10 cellular contexts compared by ENCODE assay signal in genomic region chr10:104638861-104639594, GRCh38. TPM values are rescaled to one million over a fixed set of nuclear protein-coding genes. Genes with fewer than 3 reads are reported as not detected.
DNase-seq lines count a peak whose midpoint lies in the region; ATAC-seq and TF ChIP-seq lines count a peak whose summit lies in the region.
"Had no signal": no experiment of that assay in that cellular context is flagged by ENCODE, and none has a peak within 500 bp of the region (broad histone marks: within the 10 kb centered on the region; RNA-seq: fewer than 3 reads in every experiment).

No MANE protein-coding gene starts in this region.

- H3K9me3 Mint-ChIP-seq in activated CD4-positive, alpha-beta T cell treated with anti-CD3 and anti-CD28 coated beads for 36 hours (ENCODE audit: low read depth), result no peaks in the 10 kb centered on the region

- 3% methylated on average over 28 of the region's 42 CpGs for WGBS in suprapubic skin

- H3K4me1 ChIP-seq in iPS-15b (ENCODE audit: control insufficient read depth, insufficient read depth, low read length) (peaks cover 3% of the 10 kb centered on the region), suprapubic skin (peaks cover 39% of the 10 kb centered on the region)
- H3K4me1 ChIP-seq: BLaER1 had no signal

- CTCF ChIA-PET in activated CD4-positive, alpha-beta T cell treated with anti-CD3 and anti-CD28 coated beads for 36 hours (lab: Charles Lee), result interaction anchor here (0.6 to 1.2 kb wide), 5 partner anchors 132 to 408 kb away, joined by 3 to 4 read pairs (median 4); no protein-coding TSS in a partner anchor

- no peak overlapping the region for H3K4me3 ChIP-seq in WI38 (ENCODE audit: low read depth, low read length)
- peak overlapping the region; percentile 78 for H3K4me3 ChIP-seq in iPS-15b (ENCODE audit: low read depth, low read length)
- H3K4me3 ChIP-seq in suprapubic skin, result peak overlapping the region; percentile 39
- H3K4me3 ChIP-seq: BLaER1 had no signal

- peak; percentile 43 for ATAC-seq in activated CD4-positive, alpha-beta T cell treated with anti-CD3 and anti-CD28 coated beads for 36 hours
- ATAC-seq in sciatic nerve, result no peak
- ATAC-seq in GM18867 (IDR thresholded peaks at IDR 0.05; ENCODE audit: unreplicated experiment), result no peak
- ATAC-seq in GM19463 (IDR thresholded peaks at IDR 0.05; ENCODE audit: unreplicated experiment), result no peak

- no peak overlapping the region for H3K9ac ChIP-seq in iPS-15b (ENCODE audit: low read depth, low read length)
- H3K9ac ChIP-seq: BLaER1 had no signal

- H3K27ac ChIP-seq in suprapubic skin, result no peak overlapping the region
- H3K27ac ChIP-seq: BLaER1 had no signal

- H3K4me3 Mint-ChIP-seq in activated CD4-positive, alpha-beta T cell treated with anti-CD3 and anti-CD28 coated beads for 36 hours, result peak overlapping the region; percentile 27

- H3K9me3 ChIP-seq in iPS-15b (ENCODE audit: control insufficient read depth, insufficient read depth, low read length) (no peaks in the 10 kb centered on the region), suprapubic skin (no peaks in the 10 kb centered on the region)

- peaks cover 66% of the 10 kb centered on the region for H3K27me3 ChIP-seq in iPS-15b (ENCODE audit: control insufficient read depth, insufficient read depth, low read length)
- peaks cover 87% of the 10 kb centered on the region for H3K27me3 ChIP-seq in suprapubic skin
- H3K27me3 ChIP-seq: BLaER1 had no signal

- peaks cover 58% of the 10 kb centered on the region for H3K27me3 Mint-ChIP-seq in activated CD4-positive, alpha-beta T cell treated with anti-CD3 and anti-CD28 coated beads for 36 hours

- no peaks in the 10 kb centered on the region for H3K36me3 Mint-ChIP-seq in activated CD4-positive, alpha-beta T cell treated with anti-CD3 and anti-CD28 coated beads for 36 hours (ENCODE audit: low read depth)

- H3K4me1 Mint-ChIP-seq in activated CD4-positive, alpha-beta T cell treated with anti-CD3 and anti-CD28 coated beads for 36 hours, result peaks cover 5% of the 10 kb centered on the region

- no peak overlapping the region for H3K27ac Mint-ChIP-seq in activated CD4-positive, alpha-beta T cell treated with anti-CD3 and anti-CD28 coated beads for 36 hours

- intact Hi-C loops in activated CD4-positive, alpha-beta T cell treated with anti-CD3 and anti-CD28 coated beads for 36 hours (cut with DNase I, micrococcal nuclease), result no loop called here
- intact Hi-C loops in sciatic nerve (cut with DNase I), result no loop called here

- no peaks in the 10 kb centered on the region for H3K36me3 ChIP-seq in iPS-15b (ENCODE audit: control insufficient read depth, insufficient read depth, low read length)
- H3K36me3 ChIP-seq in suprapubic skin, result no peaks in the 10 kb centered on the region
- H3K36me3 ChIP-seq: BLaER1 had no signal

- no peak for TF ChIP-seq EP300 in suprapubic skin (IDR thresholded peaks at IDR 0.05)

- no peak for TF ChIP-seq POLR2A in suprapubic skin (IDR thresholded peaks at IDR 0.05)

- POLR2A ChIA-PET in activated CD4-positive, alpha-beta T cell treated with anti-CD3 and anti-CD28 coated beads for 36 hours (lab: Charles Lee), result no interaction called here

- TF ChIP-seq CTCF in WI38 (IDR thresholded peaks at IDR 0.05; ENCODE audit: low read depth, low read length), result 0 out of 2 replicates have a peak, but pooled peaks have one; percentile 29
- peak in 1 of 2 donors; percentile 28 for TF ChIP-seq CTCF in suprapubic skin (IDR thresholded peaks at IDR 0.05)

- peak; percentile 41 for DNase-seq in activated CD4-positive, alpha-beta T cell treated with anti-CD3 and anti-CD28 coated beads for 36 hours
- no peak for DNase-seq in activated CD4-positive, alpha-beta T cell treated with anti-CD3 and anti-CD28 coated beads for 4 hours
- DNase-seq in suprapubic skin (ENCODE audit: low spot score in 2 of 2) (no peak), sciatic nerve (ENCODE audit: low spot score) (no peak)
- DNase-seq: NCI-H526 treated with DMSO at 0.1 percent for 48 hours had no signal

RNA-seq across cellular contexts. Expression of gene SORCS3, which starts 2.1 kb away (rescaled TPM):
- total RNA-seq in activated CD4-positive, alpha-beta T cell treated with anti-CD3 and anti-CD28 coated beads for 36 hours, result not detected
- total RNA-seq in suprapubic skin, result under 1 TPM; 0.16 to 0.19 (median 0.18) TPM
- total RNA-seq in sciatic nerve, result 3.6 TPM
